In the genomic region with DNA sequence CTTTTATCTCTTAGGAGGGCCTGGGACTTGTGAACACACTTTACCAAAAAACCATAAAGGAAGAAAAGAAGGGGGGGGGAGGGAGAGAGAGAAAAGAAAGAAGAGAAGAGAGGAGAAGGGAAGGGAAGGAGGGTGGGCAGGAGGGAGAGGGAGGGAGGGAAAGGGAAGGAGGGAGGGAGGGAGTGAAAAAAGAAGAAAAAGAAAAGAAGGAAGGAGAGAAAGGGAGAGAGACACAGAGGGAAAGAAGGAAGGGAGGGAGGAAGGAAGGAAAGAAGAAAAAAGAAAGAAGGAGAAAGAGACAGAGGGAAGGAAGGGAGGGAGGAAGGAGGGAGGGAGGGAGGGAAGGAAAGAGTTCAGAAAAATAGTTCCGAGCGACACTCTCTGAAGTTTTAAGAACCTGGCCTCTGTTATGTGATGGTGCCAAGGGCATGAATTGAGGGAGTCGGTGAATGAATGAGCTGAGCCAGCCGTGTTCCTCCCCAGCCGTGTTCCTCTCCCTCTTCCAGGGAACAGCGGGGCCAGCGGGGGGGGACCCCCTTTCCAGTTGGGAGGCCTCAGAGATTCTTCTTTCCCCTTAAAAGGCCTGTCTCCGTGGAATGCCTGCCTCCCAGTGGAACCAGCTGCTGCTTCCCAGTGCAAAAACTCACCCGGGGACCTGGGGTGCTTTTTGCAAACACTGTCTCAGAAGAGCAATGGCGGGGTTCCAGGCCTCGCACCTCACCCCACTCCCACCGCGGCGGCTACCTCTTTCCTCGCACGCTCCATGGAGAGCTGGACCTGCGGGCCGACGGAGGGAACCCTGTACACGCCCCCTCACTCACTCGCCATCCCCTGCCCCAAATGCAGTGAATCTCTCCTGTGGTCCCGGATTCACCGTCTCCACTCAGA, we compare ENCODE assay signal across 15 cellular contexts.
A peak's percentile ranks its signal among the peaks of the same experiment; 100 is the strongest.
DNase-seq lines count a peak whose midpoint lies in the region; ATAC-seq and TF ChIP-seq lines count a peak whose summit lies in the region.
"Had no signal": no experiment of that assay in that cellular context is flagged by ENCODE, and none has a peak within 500 bp of the region (broad histone marks: within the 10 kb centered on the region; RNA-seq: fewer than 3 reads in every experiment).

No MANE protein-coding gene starts in this region.

- no peak overlapping the region for H3K14ac ChIP-seq in H9 (ENCODE audit: insufficient read depth, low read length)

- no peak overlapping the region for H3K27ac Mint-ChIP-seq in activated CD8-positive, alpha-beta T cell treated with anti-CD3 and anti-CD28 coated beads for 36 hours
- H3K27ac Mint-ChIP-seq in activated CD8-positive, alpha-beta T cell treated with anti-CD3 and anti-CD28 coated beads, Interleukin-2, amount 10 ng/mL, durations not matched to agents 7 days and 5 days = no peak overlapping the region
- H3K27ac Mint-ChIP-seq in progenitor cell of endocrine pancreas = peak overlapping the region; percentile 98
- H3K27ac Mint-ChIP-seq in H9 = no peak overlapping the region
- H3K27ac Mint-ChIP-seq: activated CD4-positive, alpha-beta memory T cell treated with anti-CD3 and anti-CD28 coated beads, Interleukin-2, amount 10 ng/mL, durations not matched to agents 7 days and 5 days; activated T-helper 2 cell treated with anti-CD3 and anti-CD28 coated beads, Interferon-gamma antibody, Interleukin-2, Interleukin-4, amounts not matched to agents 10 μg/mL and 5 μg/mL and 100 μg/mL, durations not matched to agents 14 hours and 24 hours and 36 hours; GM23338 had no signal

- H4K91ac ChIP-seq in H9 (ENCODE audit: insufficient read length, low read depth, low read length) = no peak overlapping the region

- no peaks in the 10 kb centered on the region for H3K79me2 ChIP-seq in H9 (ENCODE audit: insufficient read depth, low read length)

- POLR2A ChIA-PET in activated CD8-positive, alpha-beta T cell treated with anti-CD3 and anti-CD28 coated beads for 36 hours (lab: Charles Lee) = interaction anchor here (0.8 kb wide), 1 partner anchor 12 kb away, joined by 3 read pairs; no protein-coding TSS in a partner anchor
- POLR2A ChIA-PET in activated CD8-positive, alpha-beta T cell treated with anti-CD3 and anti-CD28 coated beads, Interleukin-2, amount 10 ng/mL, durations not matched to agents 7 days and 5 days (lab: Charles Lee) = no interaction called here

- no peak overlapping the region for H4K5ac ChIP-seq in H9 (ENCODE audit: insufficient read length, low read depth, low read length)

- no peaks in the 10 kb centered on the region for H3K79me1 ChIP-seq in H9 (ENCODE audit: insufficient read depth, low read depth, low read length, poor library complexity, severe bottlenecking)

- no peak overlapping the region for H3K4me3 Mint-ChIP-seq in activated CD8-positive, alpha-beta T cell treated with anti-CD3 and anti-CD28 coated beads for 36 hours
- H3K4me3 Mint-ChIP-seq in activated CD8-positive, alpha-beta T cell treated with anti-CD3 and anti-CD28 coated beads, Interleukin-2, amount 10 ng/mL, durations not matched to agents 7 days and 5 days = no peak overlapping the region
- no peak overlapping the region for H3K4me3 Mint-ChIP-seq in progenitor cell of endocrine pancreas (ENCODE audit: low read depth)
- no peak overlapping the region for H3K4me3 Mint-ChIP-seq in H9
- H3K4me3 Mint-ChIP-seq: activated CD4-positive, alpha-beta memory T cell treated with anti-CD3 and anti-CD28 coated beads, Interleukin-2, amount 10 ng/mL, durations not matched to agents 7 days and 5 days; GM23338 had no signal

- no peak overlapping the region for H2BK5ac ChIP-seq in H9 (ENCODE audit: insufficient read length, low read length)

- no peaks in the 10 kb centered on the region for H3K4me1 ChIP-seq in H9 (ENCODE audit: insufficient read depth, low read length)

- H3K27me3 ChIP-seq in H9 (ENCODE audit: insufficient read depth, low read length) = no peaks in the 10 kb centered on the region
- H3K27me3 ChIP-seq: thyroid gland had no signal

- H2AFZ ChIP-seq in H9 (ENCODE audit: low read length) = no peak overlapping the region

- peaks cover 2% of the 10 kb centered on the region for H3K4me1 Mint-ChIP-seq in activated CD8-positive, alpha-beta T cell treated with anti-CD3 and anti-CD28 coated beads for 36 hours (ENCODE audit: low read depth)
- no peaks in the 10 kb centered on the region for H3K4me1 Mint-ChIP-seq in activated CD8-positive, alpha-beta T cell treated with anti-CD3 and anti-CD28 coated beads, Interleukin-2, amount 10 ng/mL, durations not matched to agents 7 days and 5 days (ENCODE audit: low read depth)
- H3K4me1 Mint-ChIP-seq in progenitor cell of endocrine pancreas (ENCODE audit: low read depth) = peaks cover 36% of the 10 kb centered on the region
- peaks cover 2 to 21% of the 10 kb centered on the region in 2 experiments; a peak in 3 of 4 replicates for H3K4me1 Mint-ChIP-seq in H9
- H3K4me1 Mint-ChIP-seq: activated CD4-positive, alpha-beta memory T cell treated with anti-CD3 and anti-CD28 coated beads, Interleukin-2, amount 10 ng/mL, durations not matched to agents 7 days and 5 days had no signal

- no peak overlapping the region for H2BK15ac ChIP-seq in H9 (ENCODE audit: low read depth, low read length)

- H3K4me2 ChIP-seq in H9 (ENCODE audit: insufficient read depth, insufficient read length, low read length) = no peak overlapping the region
- H3K4me2 ChIP-seq: GM23338 had no signal

- H3K56ac ChIP-seq in H9 (ENCODE audit: insufficient read length, low read depth, low read length) = no peak overlapping the region

- no peak overlapping the region for H3T11ph ChIP-seq in H9 (ENCODE audit: low read length)

- no peak overlapping the region for H3K9ac ChIP-seq in H9 (ENCODE audit: extremely low read depth, insufficient read length, low read length)

- no peak overlapping the region for H3K4ac ChIP-seq in H9 (ENCODE audit: low read depth, low read length)

- H2AK5ac ChIP-seq in H9 (ENCODE audit: insufficient read length, low read length) = no peak overlapping the region

- DNase-seq in activated CD8-positive, alpha-beta T cell treated with anti-CD3 and anti-CD28 coated beads for 36 hours = peak; percentile 0
- DNase-seq in activated CD8-positive, alpha-beta T cell treated with anti-CD3 and anti-CD28 coated beads, Interleukin-2, amount 10 ng/mL, durations not matched to agents 7 days and 5 days = no peak
- DNase-seq in D341Med (ENCODE audit: low spot score) = peak; percentile 28
- DNase-seq in islet precursor cell = peak; percentile 45
- DNase-seq in progenitor cell of endocrine pancreas (ENCODE audit: low spot score, unreplicated experiment) = no peak
- DNase-seq in H9 = no peak
- DNase-seq: activated CD4-positive, alpha-beta memory T cell treated with anti-CD3 and anti-CD28 coated beads, Interleukin-2, amount 10 ng/mL, durations not matched to agents 7 days and 5 days; C1 segment of cervical spinal cord; DMS53; NCI-H1105 had no signal

- H3K27ac ChIP-seq in H9 (ENCODE audit: insufficient read length, low read depth, low read length) = no peak overlapping the region
- H3K27ac ChIP-seq: thyroid gland had no signal

- no peak overlapping the region for H3K23ac ChIP-seq in H9 (ENCODE audit: insufficient read length, low read depth, low read length)

- WGBS in H9 (ENCODE audit: extremely low coverage, insufficient read length, low lambda C conversion rate) = no CpG with 5 or more reads among the region's 23 CpGs

- H2BK120ac ChIP-seq in H9 (ENCODE audit: low read depth, low read length, poor library complexity, severe bottlenecking) = no peak overlapping the region

- no peaks in the 10 kb centered on the region for H3K9me3 ChIP-seq in H9 (ENCODE audit: control insufficient read depth, low read depth, low read length)
- H3K9me3 ChIP-seq: thyroid gland had no signal

- H2BK12ac ChIP-seq in H9 (ENCODE audit: insufficient read length, low read depth, low read length) = no peak overlapping the region

- no peaks in the 10 kb centered on the region for H3K27me3 Mint-ChIP-seq in activated CD8-positive, alpha-beta T cell treated with anti-CD3 and anti-CD28 coated beads for 36 hours
- no peaks in the 10 kb centered on the region for H3K27me3 Mint-ChIP-seq in activated CD8-positive, alpha-beta T cell treated with anti-CD3 and anti-CD28 coated beads, Interleukin-2, amount 10 ng/mL, durations not matched to agents 7 days and 5 days (ENCODE audit: low read depth)
- H3K27me3 Mint-ChIP-seq in progenitor cell of endocrine pancreas = no peaks in the 10 kb centered on the region
- peaks cover 10% of the 10 kb centered on the region for H3K27me3 Mint-ChIP-seq in H9 (ENCODE audit: low read depth)
- H3K27me3 Mint-ChIP-seq: activated CD4-positive, alpha-beta memory T cell treated with anti-CD3 and anti-CD28 coated beads, Interleukin-2, amount 10 ng/mL, durations not matched to agents 7 days and 5 days had no signal

- no peak for ATAC-seq in activated CD8-positive, alpha-beta T cell treated with anti-CD3 and anti-CD28 coated beads for 36 hours
- ATAC-seq in activated CD8-positive, alpha-beta T cell treated with anti-CD3 and anti-CD28 coated beads, Interleukin-2, amount 10 ng/mL, durations not matched to agents 7 days and 5 days = no peak
- no peak for ATAC-seq in HG03521 (IDR thresholded peaks at IDR 0.05; ENCODE audit: unreplicated experiment)
- no peak for ATAC-seq in HG02678 (IDR thresholded peaks at IDR 0.05; ENCODE audit: unreplicated experiment)

- H4K8ac ChIP-seq in H9 (replicated peaks; ENCODE audit: insufficient read length, low read depth, low read length) = no peak overlapping the region

- no peaks in the 10 kb centered on the region for H3K23me2 ChIP-seq in H9 (ENCODE audit: insufficient read length, low read depth, low read length, poor library complexity, severe bottlenecking)

- H3K36me3 Mint-ChIP-seq in activated CD8-positive, alpha-beta T cell treated with anti-CD3 and anti-CD28 coated beads for 36 hours (ENCODE audit: low read depth) = no peaks in the 10 kb centered on the region
- H3K36me3 Mint-ChIP-seq in activated CD8-positive, alpha-beta T cell treated with anti-CD3 and anti-CD28 coated beads, Interleukin-2, amount 10 ng/mL, durations not matched to agents 7 days and 5 days (ENCODE audit: low read depth) = no peaks in the 10 kb centered on the region
- H3K36me3 Mint-ChIP-seq in progenitor cell of endocrine pancreas (ENCODE audit: insufficient read depth) (no peaks in the 10 kb centered on the region), H9 (ENCODE audit: insufficient read depth in 1 of 3, low read depth in 3 of 3) (peaks cover 0 to 1% (median 0%) of the 10 kb centered on the region in 3 experiments; a peak in 1 of 7 replicates)

- TF ChIP-seq CTCF in activated CD8-positive, alpha-beta T cell treated with anti-CD3 and anti-CD28 coated beads for 36 hours (IDR thresholded peaks at IDR 0.05) = no peak
- no peak for TF ChIP-seq CTCF in progenitor cell of endocrine pancreas (IDR thresholded peaks at IDR 0.05; ENCODE audit: unreplicated experiment)
- no peak for TF ChIP-seq CTCF in H9 (conservative IDR thresholded peaks at IDR 0.05)

- CTCF ChIA-PET in activated CD8-positive, alpha-beta T cell treated with anti-CD3 and anti-CD28 coated beads for 36 hours (lab: Charles Lee) = no interaction called here
- CTCF ChIA-PET in activated CD8-positive, alpha-beta T cell treated with anti-CD3 and anti-CD28 coated beads, Interleukin-2, amount 10 ng/mL, durations not matched to agents 7 days and 5 days (lab: Charles Lee) = no interaction called here

- H3K18ac ChIP-seq in H9 (ENCODE audit: insufficient read length, low read depth, low read length) = no peak overlapping the region

- intact Hi-C loops in activated CD8-positive, alpha-beta T cell treated with anti-CD3 and anti-CD28 coated beads for 36 hours (cut with micrococcal nuclease) = no loop called here

- H3K9me3 Mint-ChIP-seq in activated CD8-positive, alpha-beta T cell treated with anti-CD3 and anti-CD28 coated beads for 36 hours = no peaks in the 10 kb centered on the region
- no peaks in the 10 kb centered on the region for H3K9me3 Mint-ChIP-seq in activated CD8-positive, alpha-beta T cell treated with anti-CD3 and anti-CD28 coated beads, Interleukin-2, amount 10 ng/mL, durations not matched to agents 7 days and 5 days (ENCODE audit: insufficient read depth)
- no peaks in the 10 kb centered on the region for H3K9me3 Mint-ChIP-seq in progenitor cell of endocrine pancreas (ENCODE audit: low read depth)
- no peaks in the 10 kb centered on the region; a peak in 2 of 5 replicates for H3K9me3 Mint-ChIP-seq in H9
- H3K9me3 Mint-ChIP-seq: activated CD4-positive, alpha-beta memory T cell treated with anti-CD3 and anti-CD28 coated beads, Interleukin-2, amount 10 ng/mL, durations not matched to agents 7 days and 5 days; activated T-helper 2 cell treated with anti-CD3 and anti-CD28 coated beads, Interferon-gamma antibody, Interleukin-2, Interleukin-4, amounts not matched to agents 10 μg/mL and 5 μg/mL and 100 μg/mL, durations not matched to agents 14 hours and 24 hours and 36 hours; GM23338 had no signal

- H2BK20ac ChIP-seq in H9 (ENCODE audit: low read depth, low read length, poor library complexity, severe bottlenecking) = no peak overlapping the region

- no peaks in the 10 kb centered on the region for H4K20me1 ChIP-seq in H9 (ENCODE audit: control insufficient read depth, insufficient read depth, insufficient read length)

Comparison
In these comparisons a context has a peak if more than half of its experiments do, and no peak if none do; other contexts are left out.
1. DNase-seq: peak in activated CD8-positive, alpha-beta T cell treated with anti-CD3 and anti-CD28 coated beads for 36 hours (single experiment), D341Med (single experiment) and islet precursor cell (single experiment); none in activated CD8-positive, alpha-beta T cell treated with anti-CD3 and anti-CD28 coated beads, Interleukin-2, amount 10 ng/mL, durations not matched to agents 7 days and 5 days (single experiment), progenitor cell of endocrine pancreas (single experiment) and H9 (single experiment).